In the genomic region with DNA sequence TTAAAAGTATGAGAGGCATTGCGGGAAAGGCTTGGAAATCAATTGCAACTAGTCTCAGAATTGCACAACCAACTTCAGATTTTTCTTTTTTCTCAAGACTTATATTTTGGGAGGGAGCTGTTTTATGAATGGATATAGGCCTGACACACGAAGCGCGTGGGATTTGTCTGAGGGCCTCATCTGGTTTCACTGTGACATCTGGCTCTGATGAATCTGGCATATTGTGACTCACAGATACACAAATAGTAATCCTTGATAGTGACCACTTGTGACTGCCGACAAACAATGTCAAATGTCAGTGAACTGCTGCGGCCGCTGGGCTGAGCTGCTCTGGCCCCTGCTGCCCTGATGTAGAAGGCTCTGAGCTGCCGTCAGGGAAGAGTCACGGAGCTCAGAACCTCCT, we compare ENCODE assay signal across 14 cellular contexts.
A peak's percentile ranks its signal among the peaks of the same experiment; 100 is the strongest.
DNase-seq lines count a peak whose midpoint lies in the region; ATAC-seq and TF ChIP-seq lines count a peak whose summit lies in the region.
"Had no signal": no experiment of that assay in that cellular context is flagged by ENCODE, and none has a peak within 500 bp of the region (broad histone marks: within the 10 kb centered on the region; RNA-seq: fewer than 3 reads in every experiment).

No MANE protein-coding gene starts in this region.

- peaks cover 5% of the 10 kb centered on the region for H3K9me3 Mint-ChIP-seq in chondrocyte (ENCODE audit: low read depth)

- H3K27ac Mint-ChIP-seq in chondrocyte (ENCODE audit: unreplicated experiment): peak overlapping the region; percentile 22
- H3K27ac Mint-ChIP-seq: activated naive CD4-positive, alpha-beta T cell treated with anti-CD3 and anti-CD28 coated beads, Interleukin-2, amount 50 U/mL, for 24 hours had no signal

- no peaks in the 10 kb centered on the region for H3K36me3 ChIP-seq in hepatocyte (replicated peaks; ENCODE audit: insufficient read depth, low read depth)
- H3K36me3 ChIP-seq: left lung, upper lobe of right lung had no signal

- no peak overlapping the region for H3K4me2 ChIP-seq in hepatocyte

- no peak overlapping the region for H3K4me3 ChIP-seq in hepatocyte
- H3K4me3 ChIP-seq: left lung, upper lobe of right lung had no signal

- TF ChIP-seq CTCF in chondrocyte (IDR thresholded peaks at IDR 0.05) (no peak), hepatocyte (IDR thresholded peaks at IDR 0.05; ENCODE audit: poor library complexity) (no peak)

- no peak overlapping the region for H3K4me3 Mint-ChIP-seq in chondrocyte (ENCODE audit: unreplicated experiment)
- H3K4me3 Mint-ChIP-seq: activated naive CD4-positive, alpha-beta T cell treated with anti-CD3 and anti-CD28 coated beads, Interleukin-2, amount 50 U/mL, for 24 hours had no signal

- 61% methylated on average over 9 of the region's 9 CpGs for WGBS in hepatocyte (ENCODE audit: low lambda C conversion rate, missing lambda C conversion rate)

- no peaks in the 10 kb centered on the region for H3K9me2 ChIP-seq in hepatocyte (replicated peaks; ENCODE audit: insufficient read depth)

- peak; percentile 72 for DNase-seq in AG08395 (ENCODE audit: low spot score)
- DNase-seq in LHCN-M2 (ENCODE audit: low read depth): peak; percentile 46
- no peak for DNase-seq in chondrocyte (ENCODE audit: low spot score)
- peak; percentile 8 for DNase-seq in hepatocyte (ENCODE audit: low spot score)
- DNase-seq in GOT3 (lab: John Stamatoyannopoulos, UW): no peak
- DNase-seq in MV-4-11 (lab: John Stamatoyannopoulos, UW): no peak
- DNase-seq in medulla oblongata (ENCODE audit: extremely low spot score): no peak
- DNase-seq: DMS79 treated with DMSO at 0.1 percent for 48 hours; RPMI8226; stimulated activated CD8-positive, alpha-beta memory T cell treated with anti-CD3 and anti-CD28 coated beads, Interleukin-4, amount 100 ng/mL, for 48 hours; upper lobe of right lung had no signal

- no peak overlapping the region for H2AFZ ChIP-seq in hepatocyte

- H3K4me1 Mint-ChIP-seq in chondrocyte (ENCODE audit: low read depth): peaks cover 27% of the 10 kb centered on the region
- H3K4me1 Mint-ChIP-seq: activated naive CD4-positive, alpha-beta T cell treated with anti-CD3 and anti-CD28 coated beads, Interleukin-2, amount 50 U/mL, for 24 hours had no signal

- peaks cover 13% of the 10 kb centered on the region for H3K4me1 ChIP-seq in hepatocyte (ENCODE audit: insufficient read depth)
- H3K4me1 ChIP-seq: left lung had no signal

- no peak for ATAC-seq in GM19395 (IDR thresholded peaks at IDR 0.05; ENCODE audit: unreplicated experiment)
- ATAC-seq: left lung, upper lobe of right lung had no signal

- no peak overlapping the region for H3K27ac ChIP-seq in hepatocyte
- H3K27ac ChIP-seq: left lung, upper lobe of right lung had no signal

- H3K79me2 ChIP-seq in hepatocyte: no peaks in the 10 kb centered on the region

- no peaks in the 10 kb centered on the region for H3K27me3 Mint-ChIP-seq in chondrocyte (ENCODE audit: low read depth)
- H3K27me3 Mint-ChIP-seq: activated naive CD4-positive, alpha-beta T cell treated with anti-CD3 and anti-CD28 coated beads, Interleukin-2, amount 50 U/mL, for 24 hours had no signal

- peaks cover 4% of the 10 kb centered on the region for H3K36me3 Mint-ChIP-seq in chondrocyte (ENCODE audit: low read depth)
- H3K36me3 Mint-ChIP-seq: activated naive CD4-positive, alpha-beta T cell treated with anti-CD3 and anti-CD28 coated beads, Interleukin-2, amount 50 U/mL, for 24 hours had no signal

- H3K27me3 ChIP-seq in hepatocyte: no peaks in the 10 kb centered on the region
- H3K27me3 ChIP-seq: left lung, upper lobe of right lung had no signal

- H3K9me3 ChIP-seq in hepatocyte (ENCODE audit: low read depth): no peaks in the 10 kb centered on the region
- H3K9me3 ChIP-seq: upper lobe of right lung had no signal

- H4K20me1 ChIP-seq in hepatocyte (ENCODE audit: insufficient read depth, poor library complexity, severe bottlenecking): no peaks in the 10 kb centered on the region

Comparison
In these comparisons a context has a peak if more than half of its experiments do, and no peak if none do; other contexts are left out.
1. DNase-seq: peak in AG08395 (single experiment), LHCN-M2 (single experiment) and hepatocyte (single experiment); none in chondrocyte (single experiment), GOT3 (single experiment), MV-4-11 (single experiment) and medulla oblongata (single experiment).